In genomic region chr16:10969615-10970014, GRCh38 we compare ENCODE assay signal across 1 cellular context.
TF ChIP-seq lines count a peak whose summit lies in the region.

No MANE protein-coding gene starts in this region.

TF ChIP-seq in K562, 482 proteins besides CTCF, POLR2A, EP300 and RAD21:
- peak; percentile 41; the same call in 1 of the 2 replicates for TF ChIP-seq ESRRA (IDR thresholded peaks at IDR 0.05; ENCODE audit: borderline replicate concordance, low read depth)
- TF ChIP-seq PYGO2 (tag; IDR thresholded peaks at IDR 0.05): no peak
- TF ChIP-seq FOXJ3 (CRISPR knock-in tag; IDR thresholded peaks at IDR 0.05): no peak
- TF ChIP-seq RBM25 (IDR thresholded peaks at IDR 0.05; ENCODE audit: low read depth, low read length, severe bottlenecking): peak; percentile 90
- no peak for TF ChIP-seq PTBP1 (IDR thresholded peaks at IDR 0.05; ENCODE audit: low read depth, low read length)
- peak in 1 of 2 experiments; percentile 30; a peak in 2 of 4 replicates for TF ChIP-seq KDM1A (IDR thresholded peaks at IDR 0.05)
- TF ChIP-seq E2F3 (CRISPR knock-in tag; IDR thresholded peaks at IDR 0.05): no peak
- TF ChIP-seq ZNF174 (CRISPR knock-in tag; IDR thresholded peaks at IDR 0.05): no peak
- no peak for TF ChIP-seq MITF (IDR thresholded peaks at IDR 0.05)
- TF ChIP-seq NKRF (IDR thresholded peaks at IDR 0.05; ENCODE audit: borderline replicate concordance): no peak
- TF ChIP-seq SMARCA5 (IDR thresholded peaks at IDR 0.05): peak; percentile 70; the same call in 1 of the 2 replicates
- TF ChIP-seq ZNF586 (CRISPR knock-in tag; conservative IDR thresholded peaks at IDR 0.05): no peak
- TF ChIP-seq SPI1 (IDR thresholded peaks at IDR 0.05; ENCODE audit: borderline replicate concordance, low read depth, low read length): peak; percentile 57; the same call in 1 of the 2 replicates
- peak; percentile 88 for TF ChIP-seq BCOR (IDR thresholded peaks at IDR 0.05)
